Comparison of ENCODE assay signal across 16 cellular contexts in genomic region chr3:182233957-182234356, GRCh38.
DNase-seq lines count a peak whose midpoint lies in the region; ATAC-seq and TF ChIP-seq lines count a peak whose summit lies in the region.
"Had no signal": no experiment of that assay in that cellular context is flagged by ENCODE, and none has a peak within 500 bp of the region (broad histone marks: within the 10 kb centered on the region; RNA-seq: fewer than 3 reads in every experiment).

No MANE protein-coding gene starts in this region.

- CTCF ChIA-PET in A673 (lab: Charles Lee) (no interaction called here), PC-3 (lab: Charles Lee) (no interaction called here), mammary epithelial cell (lab: Charles Lee; ENCODE audit: low non-redundant PET) (no interaction called here), OCI-LY7 (lab: Charles Lee; ENCODE audit: unreplicated experiment) (no interaction called here)

- H3K27ac ChIP-seq in A673 (ENCODE audit: low read depth, low read length, poor library complexity, severe bottlenecking) (no peak overlapping the region), PC-3 (ENCODE audit: low read length) (no peak overlapping the region), mammary epithelial cell (ENCODE audit: insufficient read depth, low read depth, low read length) (no peak overlapping the region), neural progenitor cell (no peak overlapping the region), OCI-LY7 (ENCODE audit: low read depth, low read length, poor library complexity, severe bottlenecking) (no peak overlapping the region)
- H3K27ac ChIP-seq: BLaER1 had no signal

- peaks cover 6% of the 10 kb centered on the region for H3K9me3 Mint-ChIP-seq in neural progenitor cell
- H3K9me3 Mint-ChIP-seq: H9 had no signal

- H2AFZ ChIP-seq in PC-3 (ENCODE audit: low read length), result no peak overlapping the region
- H2AFZ ChIP-seq in mammary epithelial cell (ENCODE audit: low read depth, low read length), result peak overlapping the region; percentile 41
- no peak overlapping the region for H2AFZ ChIP-seq in neural progenitor cell (replicated peaks)
- no peak overlapping the region for H2AFZ ChIP-seq in OCI-LY7 (ENCODE audit: low read length)

- ATAC-seq in PC-3, result peak; percentile 38; the same call in 1 of the 2 replicates
- ATAC-seq in GM21515 (IDR thresholded peaks at IDR 0.05; ENCODE audit: unreplicated experiment), result no peak
- ATAC-seq: GM12878 had no signal

- H3K36me3 ChIP-seq in A673 (ENCODE audit: insufficient read depth, low read length, poor library complexity, severe bottlenecking) (no peaks in the 10 kb centered on the region), PC-3 (ENCODE audit: low read depth, low read length) (no peaks in the 10 kb centered on the region), mammary epithelial cell (ENCODE audit: insufficient read depth, low read length) (no peaks in the 10 kb centered on the region), neural progenitor cell (no peaks in the 10 kb centered on the region), OCI-LY7 (ENCODE audit: insufficient read depth, low read length) (no peaks in the 10 kb centered on the region)
- H3K36me3 ChIP-seq: BLaER1 had no signal

- H3K79me2 ChIP-seq in PC-3 (ENCODE audit: low read length) (no peaks in the 10 kb centered on the region), mammary epithelial cell (ENCODE audit: insufficient read depth, low read length) (no peaks in the 10 kb centered on the region), neural progenitor cell (ENCODE audit: low read depth) (no peaks in the 10 kb centered on the region), OCI-LY7 (ENCODE audit: insufficient read depth, low read depth, low read length) (no peaks in the 10 kb centered on the region)

- peaks cover 7% of the 10 kb centered on the region for H3K36me3 Mint-ChIP-seq in neural progenitor cell
- H3K36me3 Mint-ChIP-seq: CD14-positive monocyte; CD4-positive, alpha-beta memory T cell had no signal

- H4K20me1 ChIP-seq in PC-3 (ENCODE audit: low read length) (no peaks in the 10 kb centered on the region), mammary epithelial cell (ENCODE audit: insufficient read depth, low read length) (no peaks in the 10 kb centered on the region), neural progenitor cell (ENCODE audit: low read depth) (no peaks in the 10 kb centered on the region), OCI-LY7 (ENCODE audit: insufficient read depth, low read length) (no peaks in the 10 kb centered on the region)
- H4K20me1 ChIP-seq: BLaER1 had no signal

- POLR2A ChIA-PET in A673 (lab: Charles Lee; ENCODE audit: low non-redundant PET), result no interaction called here
- POLR2A ChIA-PET in PC-3 (lab: Charles Lee; ENCODE audit: unreplicated experiment), result no interaction called here
- POLR2A ChIA-PET in OCI-LY7 (lab: Charles Lee), result interaction anchor here (1.1 to 1.7 kb wide), 3 partner anchors 10 to 16 kb away, joined by 4 to 8 read pairs (median 5); no protein-coding TSS in a partner anchor

- peak; percentile 18 for DNase-seq in A673 (ENCODE audit: low spot score)
- peak; percentile 46 for DNase-seq in PC-3
- no peak for DNase-seq in mammary epithelial cell
- DNase-seq in neural progenitor cell (ENCODE audit: low spot score), result no peak
- DNase-seq in activated CD4-positive, CD25-positive, alpha-beta regulatory T cell (lab: John Stamatoyannopoulos, UW), result no peak
- DNase-seq in OCI-LY7 (ENCODE audit: low spot score), result no peak
- no peak for DNase-seq in superior temporal gyrus (ENCODE audit: extremely low spot score)
- DNase-seq: CD4-positive, alpha-beta memory T cell; DMS153; DND-41; EL; H9 had no signal

- H3K4me2 ChIP-seq in PC-3 (ENCODE audit: low read length) (no peak overlapping the region), mammary epithelial cell (ENCODE audit: insufficient read depth, low read depth, low read length) (no peak overlapping the region), neural progenitor cell (no peak overlapping the region), OCI-LY7 (ENCODE audit: low read length) (no peak overlapping the region)
- H3K4me2 ChIP-seq: BLaER1 had no signal

- H3K27me3 Mint-ChIP-seq in neural progenitor cell (ENCODE audit: insufficient read depth, low read depth), result no peaks in the 10 kb centered on the region
- H3K27me3 Mint-ChIP-seq: CD4-positive, alpha-beta memory T cell had no signal

- H3K4me3 ChIP-seq in A673 (ENCODE audit: low read depth, low read length, poor library complexity, severe bottlenecking), result no peak overlapping the region
- H3K4me3 ChIP-seq in PC-3 (ENCODE audit: low read length), result no peak overlapping the region
- no peak overlapping the region for H3K4me3 ChIP-seq in mammary epithelial cell (replicated peaks in 1 of 3; ENCODE audit: insufficient read depth in 1 of 3, low read depth in 2 of 3, low read length in 3 of 3)
- no peak overlapping the region for H3K4me3 ChIP-seq in neural progenitor cell
- H3K4me3 ChIP-seq in OCI-LY7 (ENCODE audit: low read depth, low read length, poor library complexity, severe bottlenecking), result no peak overlapping the region
- H3K4me3 ChIP-seq: BLaER1, GM12878 had no signal

- H3K4me1 ChIP-seq in A673 (ENCODE audit: insufficient read depth, low read length, poor library complexity, severe bottlenecking) (no peaks in the 10 kb centered on the region), PC-3 (ENCODE audit: insufficient read depth, low read length) (peaks cover 15% of the 10 kb centered on the region; the same call in 1 of the 2 replicates), mammary epithelial cell (ENCODE audit: insufficient read depth, low read length) (peaks cover 19% of the 10 kb centered on the region), neural progenitor cell (peaks cover 69% of the 10 kb centered on the region), OCI-LY7 (ENCODE audit: insufficient read depth, low read length, poor library complexity, severe bottlenecking) (peaks cover 14% of the 10 kb centered on the region)
- H3K4me1 ChIP-seq: BLaER1 had no signal

- H3F3A ChIP-seq in PC-3 (ENCODE audit: low read length, unreplicated experiment), result no peaks in the 10 kb centered on the region
- H3F3A ChIP-seq in neural progenitor cell (ENCODE audit: low read depth), result peaks cover 33% of the 10 kb centered on the region

- H3K27me3 ChIP-seq in A673 (replicated peaks; ENCODE audit: insufficient read depth, low read depth, low read length, poor library complexity) (no peaks in the 10 kb centered on the region), PC-3 (ENCODE audit: low read length) (no peaks in the 10 kb centered on the region), mammary epithelial cell (ENCODE audit: insufficient read depth, low read length) (no peaks in the 10 kb centered on the region), neural progenitor cell (no peaks in the 10 kb centered on the region)
- H3K27me3 ChIP-seq: BLaER1 had no signal

- dilution Hi-C loops in mammary epithelial cell (cut with HindIII; ENCODE audit: low sequenced_read_pairs), result no loop called here

- in situ Hi-C loops in mammary epithelial cell (cut with MboI; ENCODE audit: low sequenced_read_pairs in 2 of 2), result no loop called here

- intact Hi-C loops in A673 (cut with micrococcal nuclease; ENCODE audit: unreplicated experiment), result no loop called here
- intact Hi-C loops in PC-3 (cut with micrococcal nuclease), result no loop called here
- intact Hi-C loops in mammary epithelial cell (cut with micrococcal nuclease), result no loop called here
- intact Hi-C loops in OCI-LY7 (cut with micrococcal nuclease; ENCODE audit: unreplicated experiment), result no loop called here

- TF ChIP-seq CTCF in A673 (conservative IDR thresholded peaks at IDR 0.05; ENCODE audit: low read depth, low read length), result no peak
- no peak for TF ChIP-seq CTCF in PC-3 (conservative IDR thresholded peaks at IDR 0.05; ENCODE audit: low read depth, low read length)
- TF ChIP-seq CTCF in mammary epithelial cell (conservative IDR thresholded peaks at IDR 0.05 in 1 of 2, IDR thresholded peaks at IDR 0.05 in 1 of 2; ENCODE audit: extremely low read depth in 1 of 2, insufficient read depth in 1 of 2, low read depth in 1 of 2, low read length in 2 of 2), result no peak
- TF ChIP-seq CTCF in neural progenitor cell (IDR thresholded peaks at IDR 0.05), result no peak
- TF ChIP-seq CTCF in OCI-LY7 (conservative IDR thresholded peaks at IDR 0.05; ENCODE audit: low read length), result no peak

- peaks cover 59% of the 10 kb centered on the region for H3K4me1 Mint-ChIP-seq in neural progenitor cell
- H3K4me1 Mint-ChIP-seq: CD14-positive monocyte; CD4-positive, alpha-beta memory T cell had no signal

- BruUV-seq in A673 (replicated peaks; lab: Mats Ljungman, UMichigan), result no TSS peak
- BruUV-seq in PC-3 (replicated peaks; lab: Mats Ljungman, UMichigan), result no TSS peak
- no TSS peak for BruUV-seq in mammary epithelial cell (replicated peaks; lab: Mats Ljungman, UMichigan)
- no TSS peak for BruUV-seq in OCI-LY7 (replicated peaks; lab: Mats Ljungman, UMichigan)

- H3K9me2 ChIP-seq in PC-3 (replicated peaks; ENCODE audit: low read length) (no peaks in the 10 kb centered on the region), OCI-LY7 (ENCODE audit: insufficient read depth, low read length) (no peaks in the 10 kb centered on the region)

- peak overlapping the region; percentile 70 for H3K27ac Mint-ChIP-seq in neural progenitor cell
- H3K27ac Mint-ChIP-seq: CD14-positive monocyte; CD4-positive, alpha-beta memory T cell; H9 had no signal

- 28% methylated on average over 2 of the region's 3 CpGs for WGBS in mammary epithelial cell (ENCODE audit: low coverage, missing lambda C conversion rate)

- no peaks in the 10 kb centered on the region for H3K9me3 ChIP-seq in A673 (ENCODE audit: low read depth, low read length, poor library complexity, severe bottlenecking)
- H3K9me3 ChIP-seq in PC-3 (ENCODE audit: low read length), result no peaks in the 10 kb centered on the region
- H3K9me3 ChIP-seq in mammary epithelial cell (replicated peaks; ENCODE audit: insufficient read depth, low read length), result no peaks in the 10 kb centered on the region
- no peaks in the 10 kb centered on the region for H3K9me3 ChIP-seq in neural progenitor cell (ENCODE audit: low read depth)
- no peaks in the 10 kb centered on the region for H3K9me3 ChIP-seq in OCI-LY7 (ENCODE audit: low read length)
- H3K9me3 ChIP-seq: BLaER1 had no signal

- H3K9ac ChIP-seq in PC-3 (ENCODE audit: low read length) (no peak overlapping the region), mammary epithelial cell (ENCODE audit: insufficient read depth, low read length) (no peak overlapping the region), neural progenitor cell (no peak overlapping the region)
- H3K9ac ChIP-seq: BLaER1 had no signal

- no peak overlapping the region for H3K4me3 Mint-ChIP-seq in neural progenitor cell
- H3K4me3 Mint-ChIP-seq: CD14-positive monocyte; CD4-positive, alpha-beta memory T cell; H9 had no signal

Comparison
In these comparisons a context has a peak if more than half of its experiments do, and no peak if none do; other contexts are left out.
1. DNase-seq: peak in A673 (single experiment) and PC-3 (single experiment); none in mammary epithelial cell (single experiment), neural progenitor cell (single experiment), activated CD4-positive, CD25-positive, alpha-beta regulatory T cell (0 of 4), OCI-LY7 (single experiment) and superior temporal gyrus (single experiment).